ENCODE assay signal across 19 cellular contexts in genomic region chr2:85719609-85720240, GRCh38. TPM values are rescaled to one million over a fixed set of nuclear protein-coding genes. Genes with fewer than 3 reads are reported as not detected.
"Had no signal": no experiment of that assay in that cellular context is flagged by ENCODE, and none has a peak within 500 bp of the region (broad histone marks: within the 10 kb centered on the region; RNA-seq: fewer than 3 reads in every experiment).

No MANE protein-coding gene starts in this region.

- H3K9me3 ChIP-seq: ascending aorta, breast epithelium, right lobe of liver, upper lobe of right lung had no signal

- H3K4me3 ChIP-seq: ascending aorta, breast epithelium, hepatocyte, right lobe of liver, upper lobe of right lung had no signal

- H3K27me3 Mint-ChIP-seq: activated naive CD8-positive, alpha-beta T cell treated with anti-CD3 and anti-CD28 coated beads, Interleukin-2, amount 50 U/mL, for 24 hours; stimulated activated naive CD8-positive, alpha-beta T cell treated with anti-CD3 and anti-CD28 coated beads, Interleukin-15, Interleukin-2, amounts not matched to agents 100 ng/mL and 50 ng/mL, for 24 hours had no signal

- H3K4me1 ChIP-seq: ascending aorta, breast epithelium had no signal

- H3K36me3 ChIP-seq: ascending aorta, breast epithelium, right lobe of liver, upper lobe of right lung had no signal

- DNase-seq: activated CD4-positive, alpha-beta T cell treated with anti-CD3 and anti-CD28 coated beads, Interleukin-2, amount 50 U/mL, for 1 hour; activated naive CD4-positive, alpha-beta T cell treated with anti-CD3 and anti-CD28 coated beads for 36 hours; activated naive CD8-positive, alpha-beta T cell treated with anti-CD3 and anti-CD28 coated beads, Interleukin-2, amount 50 U/mL, for 24 hours; islet precursor cell; occipital lobe; upper lobe of right lung had no signal

- H3K36me3 Mint-ChIP-seq: memory B cell had no signal

- H3K27ac Mint-ChIP-seq: activated naive CD4-positive, alpha-beta T cell treated with anti-CD3 and anti-CD28 coated beads for 36 hours; activated naive CD8-positive, alpha-beta T cell treated with anti-CD3 and anti-CD28 coated beads, Interleukin-2, amount 50 U/mL, for 24 hours; memory B cell; stimulated activated naive CD8-positive, alpha-beta T cell treated with anti-CD3 and anti-CD28 coated beads, Interleukin-15, Interleukin-2, amounts not matched to agents 100 ng/mL and 50 ng/mL, for 24 hours had no signal

- H3K4me1 Mint-ChIP-seq: activated naive CD8-positive, alpha-beta T cell treated with anti-CD3 and anti-CD28 coated beads, Interleukin-2, amount 50 U/mL, for 24 hours; memory B cell had no signal

- ATAC-seq: activated CD4-positive, CD25-positive, alpha-beta regulatory T cell treated with anti-CD3 and anti-CD28 coated beads, Interleukin-2, amount 50 U/mL, for 24 hours; activated naive CD8-positive, alpha-beta T cell treated with anti-CD3 and anti-CD28 coated beads, Interleukin-2, amount 50 U/mL, for 24 hours; left lobe of liver; right lobe of liver; upper lobe of right lung had no signal

- H3K4me3 Mint-ChIP-seq: activated naive CD4-positive, alpha-beta T cell treated with anti-CD3 and anti-CD28 coated beads for 36 hours; activated naive CD8-positive, alpha-beta T cell treated with anti-CD3 and anti-CD28 coated beads, Interleukin-2, amount 50 U/mL, for 24 hours; memory B cell; nephron; stimulated activated naive CD8-positive, alpha-beta T cell treated with anti-CD3 and anti-CD28 coated beads, Interleukin-15, Interleukin-2, amounts not matched to agents 100 ng/mL and 50 ng/mL, for 24 hours had no signal

- H3K27ac ChIP-seq: ascending aorta, breast epithelium, hepatocyte, right lobe of liver, upper lobe of right lung had no signal

- H3K9me3 Mint-ChIP-seq: activated naive CD8-positive, alpha-beta T cell treated with anti-CD3 and anti-CD28 coated beads, Interleukin-2, amount 50 U/mL, for 24 hours; stimulated activated naive CD8-positive, alpha-beta T cell treated with anti-CD3 and anti-CD28 coated beads, Interleukin-15, Interleukin-2, amounts not matched to agents 100 ng/mL and 50 ng/mL, for 24 hours had no signal

- H3K27me3 ChIP-seq: ascending aorta, breast epithelium, hepatocyte, right lobe of liver, upper lobe of right lung had no signal

RNA-seq across cellular contexts. Expression of gene GNLY, which starts 25.6 kb away (rescaled TPM):
- total RNA-seq: ascending aorta, cerebellum, dermis microvascular lymphatic vessel endothelial cell, hepatocyte, occipital lobe, temporal lobe had no signal
- polyA plus RNA-seq: hepatocyte had no signal

RNA-seq across cellular contexts. Expression of gene ATOH8, which starts 34.1 kb away (rescaled TPM):
- total RNA-seq: activated CD8-positive, alpha-beta memory T cell treated with anti-CD3 and anti-CD28 coated beads for 36 hours; activated naive CD4-positive, alpha-beta T cell treated with anti-CD3 and anti-CD28 coated beads for 36 hours had no signal

RNA-seq across cellular contexts. Expression of gene SFTPB, which starts 51.7 kb away (rescaled TPM):
- total RNA-seq: activated CD8-positive, alpha-beta memory T cell treated with anti-CD3 and anti-CD28 coated beads for 36 hours; activated naive CD4-positive, alpha-beta T cell treated with anti-CD3 and anti-CD28 coated beads for 36 hours; ascending aorta; dermis microvascular lymphatic vessel endothelial cell had no signal
